8 cellular contexts compared by ENCODE assay signal in genomic region chr5:171387970-171388815, GRCh38. TPM values are rescaled to one million over a fixed set of nuclear protein-coding genes. Genes with fewer than 3 reads are reported as not detected.
DNase-seq lines count a peak whose midpoint lies in the region; ATAC-seq and TF ChIP-seq lines count a peak whose summit lies in the region.

No MANE protein-coding gene starts in this region.

- DNase-seq in NCI-H2227 treated with DMSO at 0.1 percent for 48 hours (lab: John Stamatoyannopoulos, UW) = peak; percentile 14
- DNase-seq in activated CD4-positive, alpha-beta T cell treated with anti-CD3 and anti-CD28 coated beads, Interleukin-2, amount 50 U/mL, for 24 hours (ENCODE audit: low read depth in 1 of 2, low spot score in 1 of 2) = peak; percentile 75 to 76
- DNase-seq in dermis blood vessel endothelial cell = peak; percentile 82
- peak; percentile 77 to 81 (median 80) for DNase-seq in right lobe of liver
- DNase-seq in stimulated activated CD4-positive, alpha-beta T cell treated with anti-CD3 and anti-CD28 coated beads, Interleukin-4, amount 100 ng/mL, for 4 hours = peak; percentile 80 to 84

- peak overlapping the region; percentile 91 to 100 (median 92) for H3K4me3 ChIP-seq in right lobe of liver

- no peak for TF ChIP-seq CTCF in 22Rv1 (IDR thresholded peaks at IDR 0.05)
- TF ChIP-seq CTCF in right lobe of liver (IDR thresholded peaks at IDR 0.05) = no peak

- TF ChIP-seq POLR2A in right lobe of liver (IDR thresholded peaks at IDR 0.05) = no peak

- H3K36me3 ChIP-seq in right lobe of liver = peaks cover 4 to 24% (median 9%) of the 10 kb centered on the region in 4 donors

- peaks cover 0 to 26% (median 7%) of the 10 kb centered on the region in 4 donors for H3K4me1 ChIP-seq in right lobe of liver

- no peaks in the 10 kb centered on the region for H3K27me3 ChIP-seq in right lobe of liver

- ATAC-seq in GM18502 (IDR thresholded peaks at IDR 0.05; ENCODE audit: poor library complexity, unreplicated experiment) (peak; percentile 39), HG02973 (IDR thresholded peaks at IDR 0.05; ENCODE audit: unreplicated experiment) (peak; percentile 31), right lobe of liver (peak; percentile 50 to 57 (median 52))

- 3% methylated on average over 5 of the region's 56 CpGs for WGBS in right lobe of liver (ENCODE audit: insufficient coverage, low coverage, low lambda C conversion rate, missing lambda C conversion rate)

- no peaks in the 10 kb centered on the region for H3K9me3 ChIP-seq in right lobe of liver

- H3K27ac ChIP-seq in 22Rv1 (peak overlapping the region; percentile 93), right lobe of liver (peak overlapping the region; percentile 71 to 87 (median 78))

- intact Hi-C loops in right lobe of liver (cut with DNase I) = no loop called here

RNA-seq across cellular contexts. Expression of gene NPM1, which starts 0.5 kb away (rescaled TPM):
- 1,135 and 1,923 TPM in 2 replicates for total RNA-seq in dermis blood vessel endothelial cell
- total RNA-seq in right lobe of liver = 100 to 1,000 TPM; 196 to 310 (median 258) TPM

RNA-seq across cellular contexts. Expression of gene FGF18, which starts 31.3 kb away (rescaled TPM):
- not detected in 2 replicates for total RNA-seq in dermis blood vessel endothelial cell
- under 1 TPM in 1 of 6 experiments, not detected in 5; 0.12 TPM for total RNA-seq in right lobe of liver

Comparison
In these comparisons a context has a peak if more than half of its experiments do, and no peak if none do; other contexts are left out.
1. Peak in every context shown above with its lines: DNase-seq, ATAC-seq, H3K4me3 ChIP-seq and H3K27ac ChIP-seq.
2. DNase-seq: peak in every context shown above with its lines; median percentile 82 in dermis blood vessel endothelial cell; 82 in stimulated activated CD4-positive, alpha-beta T cell treated with anti-CD3 and anti-CD28 coated beads, Interleukin-4, amount 100 ng/mL, for 4 hours; 80 in right lobe of liver; 76 in activated CD4-positive, alpha-beta T cell treated with anti-CD3 and anti-CD28 coated beads, Interleukin-2, amount 50 U/mL, for 24 hours; 14 in NCI-H2227 treated with DMSO at 0.1 percent for 48 hours.